In the genomic region with DNA sequence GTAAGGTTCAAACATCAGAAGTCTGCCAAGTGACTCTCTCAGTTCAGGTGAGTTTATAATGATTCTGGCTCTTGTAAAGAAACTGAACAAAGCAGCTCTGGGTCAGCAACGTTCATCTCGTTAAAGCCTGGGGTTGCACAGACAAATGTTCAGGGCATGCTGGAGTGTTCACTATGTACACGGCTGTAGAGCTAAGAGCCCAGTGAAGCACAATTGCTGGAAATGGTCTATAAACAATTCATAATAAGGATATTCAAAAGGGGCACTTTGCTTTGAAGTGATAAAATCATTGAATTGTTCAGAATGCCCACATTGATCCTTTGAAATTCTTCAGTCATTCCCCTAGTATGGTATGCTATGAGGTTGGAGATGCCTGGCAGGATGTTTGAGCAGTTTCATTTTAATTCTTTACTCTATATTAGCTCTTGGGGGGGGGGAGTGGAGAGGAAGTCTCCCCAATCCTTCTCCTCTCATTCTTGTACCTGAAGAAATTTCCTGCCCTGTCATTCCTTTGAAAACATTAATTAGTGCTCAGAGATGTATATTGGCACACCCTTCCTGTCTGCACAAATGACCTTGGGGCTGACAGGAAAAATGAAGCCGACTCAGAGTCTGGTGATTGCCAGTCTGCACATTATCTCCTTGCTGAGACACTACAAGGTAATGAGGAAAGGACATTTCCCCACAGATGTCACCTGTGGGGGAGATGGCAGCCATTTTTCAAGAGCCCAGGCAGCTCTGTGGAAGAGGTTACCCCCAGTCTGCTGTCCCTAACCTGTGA, we compare ENCODE assay signal across 21 cellular contexts.
DNase-seq lines count a peak whose midpoint lies in the region; ATAC-seq and TF ChIP-seq lines count a peak whose summit lies in the region.
"Had no signal": no experiment of that assay in that cellular context is flagged by ENCODE, and none has a peak within 500 bp of the region (broad histone marks: within the 10 kb centered on the region; RNA-seq: fewer than 3 reads in every experiment).

No MANE protein-coding gene starts in this region.

- H3K9me3 ChIP-seq in heart left ventricle: no peaks in the 10 kb centered on the region
- H3K9me3 ChIP-seq in upper lobe of left lung: no peaks in the 10 kb centered on the region

- 21 to 26% (median 23%) methylated on average over 4 of the region's 4 CpGs for WGBS in heart left ventricle, 4 donors
- 28 to 34% methylated on average over 4 of the region's 4 CpGs for WGBS in upper lobe of left lung, 2 donors

- TF ChIP-seq EP300 in upper lobe of left lung (IDR thresholded peaks at IDR 0.05): peak in 1 of 4 donors; percentile 10

- H3K27ac Mint-ChIP-seq in endothelial cell (ENCODE audit: unreplicated experiment): peak overlapping the region; percentile 55
- no peak overlapping the region for H3K27ac Mint-ChIP-seq in activated CD4-positive, alpha-beta memory T cell treated with anti-CD3 and anti-CD28 coated beads for 36 hours
- H3K27ac Mint-ChIP-seq: activated T-cell treated with anti-CD3 and anti-CD28 coated beads, Interleukin-2, amount 50 U/mL, for 72 hours; endodermal cell; natural killer cell treated with Interleukin-12 subunit alpha and Interleukin-12 subunit beta and Interleukin-15 and Interleukin-18, amount 100 ng/mL, for 72 hours; stimulated activated naive CD8-positive, alpha-beta T cell treated with anti-CD3 and anti-CD28 coated beads, Interleukin-15, amount 100 ng/mL, for 72 hours had no signal

- H3K4me3 ChIP-seq in heart left ventricle (no peak overlapping the region), upper lobe of left lung (no peak overlapping the region)

- no peak overlapping the region for H3K4me3 Mint-ChIP-seq in endothelial cell (ENCODE audit: unreplicated experiment)
- no peak overlapping the region for H3K4me3 Mint-ChIP-seq in activated CD4-positive, alpha-beta memory T cell treated with anti-CD3 and anti-CD28 coated beads for 36 hours
- H3K4me3 Mint-ChIP-seq: activated T-cell treated with anti-CD3 and anti-CD28 coated beads, Interleukin-2, amount 50 U/mL, for 72 hours; endodermal cell; natural killer cell treated with Interleukin-12 subunit alpha and Interleukin-12 subunit beta and Interleukin-15 and Interleukin-18, amount 100 ng/mL, for 72 hours; stimulated activated naive CD8-positive, alpha-beta T cell treated with anti-CD3 and anti-CD28 coated beads, Interleukin-15, amount 100 ng/mL, for 72 hours had no signal

- H3K27ac ChIP-seq in heart left ventricle: peak overlapping the region in 11 of 12 donors; percentile 9 to 78 (median 57)
- H3K27ac ChIP-seq in upper lobe of left lung: peak overlapping the region in 3 of 4 donors; percentile 29 to 50 (median 49)

- POLR2A ChIA-PET in activated CD4-positive, alpha-beta memory T cell treated with anti-CD3 and anti-CD28 coated beads for 36 hours (lab: Charles Lee): no interaction called here

- TF ChIP-seq CTCF in heart left ventricle (IDR thresholded peaks at IDR 0.05): no peak
- TF ChIP-seq CTCF in endothelial cell (IDR thresholded peaks at IDR 0.05; ENCODE audit: unreplicated experiment): no peak
- no peak for TF ChIP-seq CTCF in upper lobe of left lung (IDR thresholded peaks at IDR 0.05)

- TF ChIP-seq POLR2A in heart left ventricle (IDR thresholded peaks at IDR 0.05): no peak
- no peak for TF ChIP-seq POLR2A in upper lobe of left lung (IDR thresholded peaks at IDR 0.05)

- ATAC-seq in heart left ventricle (peak in 2 of 4 donors; percentile 37 to 52), left cardiac atrium (no peak), upper lobe of left lung (ENCODE audit: low FRiP score in 2 of 2) (no peak)
- ATAC-seq: activated CD4-positive, CD25-positive, alpha-beta regulatory T cell treated with anti-CD3 and anti-CD28 coated beads, Interleukin-2, amount 50 U/mL, for 24 hours; activated T-cell treated with anti-CD3 and anti-CD28 coated beads, Interleukin-2, amount 50 U/mL, for 72 hours; HepG2; natural killer cell treated with Interleukin-12 subunit alpha and Interleukin-12 subunit beta and Interleukin-15 and Interleukin-18, amount 100 ng/mL, for 72 hours; PC-3; stimulated activated naive CD8-positive, alpha-beta T cell treated with anti-CD3 and anti-CD28 coated beads, Interleukin-15, amount 100 ng/mL, for 72 hours had no signal

- DNase-seq in heart left ventricle: no peak
- DNase-seq in left cardiac atrium: no peak
- peak; percentile 47 for DNase-seq in NCI-H2227 treated with DMSO at 0.1 percent for 48 hours (lab: John Stamatoyannopoulos, UW)
- DNase-seq in endothelial cell (ENCODE audit: low spot score): no peak
- DNase-seq in upper lobe of left lung: no peak
- no peak for DNase-seq in NCI-H526 treated with DMSO at 0.1 percent for 48 hours (lab: John Stamatoyannopoulos, UW)
- DNase-seq in activated CD4-positive, alpha-beta memory T cell treated with anti-CD3 and anti-CD28 coated beads for 36 hours: no peak
- no peak for DNase-seq in kidney tubule cell (ENCODE audit: low spot score)
- DNase-seq: activated CD8-positive, alpha-beta memory T cell treated with anti-CD3 and anti-CD28 coated beads for 24 hours; activated naive CD4-positive, alpha-beta T cell treated with anti-CD3 and anti-CD28 coated beads, Interleukin-2, amount 50 U/mL, for 16 hours; activated T-cell treated with anti-CD3 and anti-CD28 coated beads, Interleukin-2, amount 50 U/mL, for 72 hours; aorta; C1 segment of cervical spinal cord; DMS 273 treated with DMSO at 0.1 percent for 48 hours; endodermal cell; PC-3; stimulated activated CD4-positive, alpha-beta T cell treated with anti-CD3 and anti-CD28 coated beads, Interleukin-2, amount 100 ng/mL, for 48 hours; stimulated activated naive CD8-positive, alpha-beta T cell treated with anti-CD3 and anti-CD28 coated beads, Interleukin-15, amount 100 ng/mL, for 72 hours had no signal

- peaks cover 31% of the 10 kb centered on the region for H3K4me1 Mint-ChIP-seq in endothelial cell (ENCODE audit: unreplicated experiment)
- no peaks in the 10 kb centered on the region for H3K4me1 Mint-ChIP-seq in activated CD4-positive, alpha-beta memory T cell treated with anti-CD3 and anti-CD28 coated beads for 36 hours (ENCODE audit: low read depth)
- H3K4me1 Mint-ChIP-seq: stimulated activated naive CD8-positive, alpha-beta T cell treated with anti-CD3 and anti-CD28 coated beads, Interleukin-15, amount 100 ng/mL, for 72 hours had no signal

- CTCF ChIA-PET in activated CD4-positive, alpha-beta memory T cell treated with anti-CD3 and anti-CD28 coated beads for 36 hours (lab: Charles Lee): no interaction called here

- H3K4me1 ChIP-seq in heart left ventricle (peaks cover 3 to 68% (median 37%) of the 10 kb centered on the region in 12 donors), upper lobe of left lung (peaks cover 13 to 34% (median 25%) of the 10 kb centered on the region in 4 donors)

- no peaks in the 10 kb centered on the region for H3K27me3 ChIP-seq in heart left ventricle
- H3K27me3 ChIP-seq in upper lobe of left lung: no peaks in the 10 kb centered on the region

- peaks cover 4% of the 10 kb centered on the region for H3K9me3 Mint-ChIP-seq in endothelial cell (ENCODE audit: unreplicated experiment)
- no peaks in the 10 kb centered on the region for H3K9me3 Mint-ChIP-seq in activated CD4-positive, alpha-beta memory T cell treated with anti-CD3 and anti-CD28 coated beads for 36 hours
- H3K9me3 Mint-ChIP-seq: activated T-cell treated with anti-CD3 and anti-CD28 coated beads, Interleukin-2, amount 50 U/mL, for 72 hours; endodermal cell; natural killer cell treated with Interleukin-12 subunit alpha and Interleukin-12 subunit beta and Interleukin-15 and Interleukin-18, amount 100 ng/mL, for 72 hours; stimulated activated naive CD8-positive, alpha-beta T cell treated with anti-CD3 and anti-CD28 coated beads, Interleukin-15, amount 100 ng/mL, for 72 hours had no signal

- H3K36me3 ChIP-seq in heart left ventricle (no peaks in the 10 kb centered on the region), upper lobe of left lung (no peaks in the 10 kb centered on the region)

- H3K27me3 Mint-ChIP-seq in endothelial cell (ENCODE audit: unreplicated experiment): peaks cover 1% of the 10 kb centered on the region
- H3K27me3 Mint-ChIP-seq in activated CD4-positive, alpha-beta memory T cell treated with anti-CD3 and anti-CD28 coated beads for 36 hours: no peaks in the 10 kb centered on the region
- H3K27me3 Mint-ChIP-seq: stimulated activated naive CD8-positive, alpha-beta T cell treated with anti-CD3 and anti-CD28 coated beads, Interleukin-15, amount 100 ng/mL, for 72 hours had no signal

- intact Hi-C loops in heart left ventricle (cut with DNase I) (loop anchor here in 1 of 10 donors (10.0 kb wide), 2 partner anchors 97 to 217 kb away; no protein-coding TSS in a partner anchor), left cardiac atrium (cut with DNase I) (loop anchor here in 1 of 2 donors (10.0 kb wide), 1 partner anchor 113 kb away; no protein-coding TSS in a partner anchor)
- intact Hi-C loops in activated CD4-positive, alpha-beta memory T cell treated with anti-CD3 and anti-CD28 coated beads for 36 hours (cut with micrococcal nuclease): no loop called here

- no peaks in the 10 kb centered on the region for H3K36me3 Mint-ChIP-seq in endothelial cell (ENCODE audit: low read depth, unreplicated experiment)
- no peaks in the 10 kb centered on the region for H3K36me3 Mint-ChIP-seq in activated CD4-positive, alpha-beta memory T cell treated with anti-CD3 and anti-CD28 coated beads for 36 hours
- H3K36me3 Mint-ChIP-seq: natural killer cell treated with Interleukin-12 subunit alpha and Interleukin-12 subunit beta and Interleukin-15 and Interleukin-18, amount 100 ng/mL, for 72 hours had no signal
